Comparison of ENCODE assay signal across 1 cellular context in the genomic region with DNA sequence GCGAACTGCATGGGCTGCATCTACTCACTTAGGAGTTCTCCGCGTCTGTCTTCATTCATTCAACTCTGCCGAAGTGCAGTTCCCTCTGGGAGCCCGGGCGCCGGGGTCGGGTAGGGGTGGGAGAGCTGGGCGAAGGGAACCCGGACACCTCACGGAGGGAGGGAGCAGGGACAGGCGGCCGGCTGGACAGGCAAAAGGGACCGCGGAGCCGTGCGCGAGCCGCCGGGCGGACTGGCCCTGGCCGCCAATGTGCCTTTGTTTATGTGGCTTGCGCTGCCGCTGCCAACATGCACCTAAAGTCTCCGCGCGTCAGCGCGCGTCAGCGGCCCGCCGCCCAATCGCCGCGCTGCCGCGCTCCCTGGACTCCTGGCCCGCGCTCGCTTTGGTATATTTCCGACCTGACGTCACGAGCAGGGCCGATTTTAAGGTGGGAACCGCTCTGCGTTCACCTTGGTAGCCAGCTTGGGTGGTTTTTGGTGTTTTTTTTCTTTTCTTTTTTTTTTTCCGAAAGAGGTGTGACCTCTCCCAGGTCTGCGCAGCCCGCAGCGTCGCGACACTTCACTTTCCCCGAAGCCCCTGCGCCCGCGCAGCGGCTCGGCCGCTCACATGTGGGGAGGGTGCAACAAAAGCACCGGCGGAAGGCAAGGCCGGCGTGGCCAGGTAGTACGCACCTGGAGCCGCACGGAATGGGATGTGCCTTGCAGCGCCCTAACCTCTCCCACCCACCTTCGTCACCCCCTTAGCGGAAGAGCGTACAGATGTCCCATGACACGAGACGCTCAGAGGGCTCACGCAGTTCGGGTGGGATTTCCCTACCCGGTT.
A peak's percentile ranks its signal among the peaks of the same experiment; 100 is the strongest.
TF ChIP-seq lines count a peak whose summit lies in the region.

Gene NR4A2 (minus strand): TSS at position 270 of the 822 bp plus-strand sequence. CDS start 2,535 bp downstream, outside the sequence.

TF ChIP-seq in GM12878, 131 proteins besides CTCF, POLR2A, EP300 and RAD21 (continued from another document and continues in another):
- TF ChIP-seq ZBTB11 (CRISPR knock-in tag; IDR thresholded peaks at IDR 0.05) = no peak
- no peak for TF ChIP-seq HDAC2 (IDR thresholded peaks at IDR 0.05)
- TF ChIP-seq, protein P1, sequence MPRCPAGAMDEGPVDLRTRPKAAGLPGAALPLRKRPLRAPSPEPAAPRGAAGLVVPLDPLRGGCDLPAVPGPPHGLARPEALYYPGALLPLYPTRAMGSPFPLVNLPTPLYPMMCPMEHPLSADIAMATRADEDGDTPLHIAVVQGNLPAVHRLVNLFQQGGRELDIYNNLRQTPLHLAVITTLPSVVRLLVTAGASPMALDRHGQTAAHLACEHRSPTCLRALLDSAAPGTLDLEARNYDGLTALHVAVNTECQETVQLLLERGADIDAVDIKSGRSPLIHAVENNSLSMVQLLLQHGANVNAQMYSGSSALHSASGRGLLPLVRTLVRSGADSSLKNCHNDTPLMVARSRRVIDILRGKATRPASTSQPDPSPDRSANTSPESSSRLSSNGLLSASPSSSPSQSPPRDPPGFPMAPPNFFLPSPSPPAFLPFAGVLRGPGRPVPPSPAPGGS (IDR thresholded peaks at IDR 0.05; ENCODE audit: borderline replicate concordance, insufficient read depth, low read depth, low read length, poor library complexity, severe bottlenecking) = no peak
- TF ChIP-seq, protein P2, sequence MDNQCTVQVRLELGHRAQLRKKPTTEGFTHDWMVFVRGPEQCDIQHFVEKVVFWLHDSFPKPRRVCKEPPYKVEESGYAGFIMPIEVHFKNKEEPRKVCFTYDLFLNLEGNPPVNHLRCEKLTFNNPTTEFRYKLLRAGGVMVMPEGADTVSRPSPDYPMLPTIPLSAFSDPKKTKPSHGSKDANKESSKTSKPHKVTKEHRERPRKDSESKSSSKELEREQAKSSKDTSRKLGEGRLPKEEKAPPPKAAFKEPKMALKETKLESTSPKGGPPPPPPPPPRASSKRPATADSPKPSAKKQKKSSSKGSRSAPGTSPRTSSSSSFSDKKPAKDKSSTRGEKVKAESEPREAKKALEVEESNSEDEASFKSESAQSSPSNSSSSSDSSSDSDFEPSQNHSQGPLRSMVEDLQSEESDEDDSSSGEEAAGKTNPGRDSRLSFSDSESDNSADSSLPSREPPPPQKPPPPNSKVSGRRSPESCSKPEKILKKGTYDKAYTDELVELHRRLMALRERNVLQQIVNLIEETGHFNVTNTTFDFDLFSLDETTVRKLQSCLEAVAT (IDR thresholded peaks at IDR 0.05) = peak; percentile 37
- no peak for TF ChIP-seq CUX1 (IDR thresholded peaks at IDR 0.05; ENCODE audit: insufficient replicate concordance, low read depth, low read length)
- no peak for TF ChIP-seq KAT2A (conservative IDR thresholded peaks at IDR 0.05; ENCODE audit: control insufficient read depth, low read depth, low read length)
- no peak for TF ChIP-seq MYC (IDR thresholded peaks at IDR 0.05; ENCODE audit: insufficient read depth, insufficient read length, insufficient replicate concordance, low read length, severe bottlenecking)
- 0 out of 2 replicates have a peak, but pooled peaks have one; percentile 50 for TF ChIP-seq RFX5 (IDR thresholded peaks at IDR 0.05; ENCODE audit: low read depth, low read length)
- TF ChIP-seq SRF (IDR thresholded peaks at IDR 0.05; ENCODE audit: low read depth in 2 of 2, low read length in 2 of 2) = peak; percentile 79 to 97
- no peak for TF ChIP-seq SREBF2 (IDR thresholded peaks at IDR 0.05; ENCODE audit: low read length)
- TF ChIP-seq USF1 (IDR thresholded peaks at IDR 0.05; ENCODE audit: borderline replicate concordance, extremely low read length, insufficient read depth, low read depth, low read length) = no peak
- TF ChIP-seq TAF1 (IDR thresholded peaks at IDR 0.05; ENCODE audit: borderline replicate concordance, low read depth, low read length) = no peak
- TF ChIP-seq ASH2L (IDR thresholded peaks at IDR 0.05; ENCODE audit: borderline replicate concordance, low read depth) = no peak; the same call in 1 of the 2 replicates
- no peak for TF ChIP-seq PBX3 (IDR thresholded peaks at IDR 0.05; ENCODE audit: insufficient replicate concordance, low read depth, low read length)
- TF ChIP-seq BCL11A (IDR thresholded peaks at IDR 0.05; ENCODE audit: low read depth, low read length) = 0 out of 2 replicates have a peak, but pooled peaks have one; percentile 16
- no peak for TF ChIP-seq FOXK2 (IDR thresholded peaks at IDR 0.05)
- TF ChIP-seq FOXM1 (IDR thresholded peaks at IDR 0.05; ENCODE audit: low read depth, low read length) = no peak
- no peak for TF ChIP-seq TARDBP (IDR thresholded peaks at IDR 0.05; ENCODE audit: borderline replicate concordance)
- TF ChIP-seq GABPA (IDR thresholded peaks at IDR 0.05; ENCODE audit: low read depth) = no peak
- TF ChIP-seq, protein P3, sequence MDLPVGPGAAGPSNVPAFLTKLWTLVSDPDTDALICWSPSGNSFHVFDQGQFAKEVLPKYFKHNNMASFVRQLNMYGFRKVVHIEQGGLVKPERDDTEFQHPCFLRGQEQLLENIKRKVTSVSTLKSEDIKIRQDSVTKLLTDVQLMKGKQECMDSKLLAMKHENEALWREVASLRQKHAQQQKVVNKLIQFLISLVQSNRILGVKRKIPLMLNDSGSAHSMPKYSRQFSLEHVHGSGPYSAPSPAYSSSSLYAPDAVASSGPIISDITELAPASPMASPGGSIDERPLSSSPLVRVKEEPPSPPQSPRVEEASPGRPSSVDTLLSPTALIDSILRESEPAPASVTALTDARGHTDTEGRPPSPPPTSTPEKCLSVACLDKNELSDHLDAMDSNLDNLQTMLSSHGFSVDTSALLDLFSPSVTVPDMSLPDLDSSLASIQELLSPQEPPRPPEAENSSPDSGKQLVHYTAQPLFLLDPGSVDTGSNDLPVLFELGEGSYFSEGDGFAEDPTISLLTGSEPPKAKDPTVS (IDR thresholded peaks at IDR 0.05; ENCODE audit: low read depth, low read length) = no peak
- TF ChIP-seq KLF5 (IDR thresholded peaks at IDR 0.05; ENCODE audit: partially characterized antibody) = peak; percentile 15
- TF ChIP-seq YBX1 (IDR thresholded peaks at IDR 0.05) = no peak
- TF ChIP-seq, protein P4, sequence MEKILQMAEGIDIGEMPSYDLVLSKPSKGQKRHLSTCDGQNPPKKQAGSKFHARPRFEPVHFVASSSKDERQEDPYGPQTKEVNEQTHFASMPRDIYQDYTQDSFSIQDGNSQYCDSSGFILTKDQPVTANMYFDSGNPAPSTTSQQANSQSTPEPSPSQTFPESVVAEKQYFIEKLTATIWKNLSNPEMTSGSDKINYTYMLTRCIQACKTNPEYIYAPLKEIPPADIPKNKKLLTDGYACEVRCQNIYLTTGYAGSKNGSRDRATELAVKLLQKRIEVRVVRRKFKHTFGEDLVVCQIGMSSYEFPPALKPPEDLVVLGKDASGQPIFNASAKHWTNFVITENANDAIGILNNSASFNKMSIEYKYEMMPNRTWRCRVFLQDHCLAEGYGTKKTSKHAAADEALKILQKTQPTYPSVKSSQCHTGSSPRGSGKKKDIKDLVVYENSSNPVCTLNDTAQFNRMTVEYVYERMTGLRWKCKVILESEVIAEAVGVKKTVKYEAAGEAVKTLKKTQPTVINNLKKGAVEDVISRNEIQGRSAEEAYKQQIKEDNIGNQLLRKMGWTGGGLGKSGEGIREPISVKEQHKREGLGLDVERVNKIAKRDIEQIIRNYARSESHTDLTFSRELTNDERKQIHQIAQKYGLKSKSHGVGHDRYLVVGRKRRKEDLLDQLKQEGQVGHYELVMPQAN (conservative IDR thresholded peaks at IDR 0.05) = peak; percentile 74; the same call in 1 of the 2 replicates
- TF ChIP-seq RCOR1 (conservative IDR thresholded peaks at IDR 0.05; ENCODE audit: low read depth, low read length) = no peak; the same call in 1 of the 2 replicates
- peak; percentile 69 for TF ChIP-seq POLR2AphosphoS5 (IDR thresholded peaks at IDR 0.05; ENCODE audit: low read length)
- TF ChIP-seq REST (IDR thresholded peaks at IDR 0.05; ENCODE audit: low read depth, low read length) = no peak
- TF ChIP-seq CBFB (IDR thresholded peaks at IDR 0.05; ENCODE audit: low read depth) = no peak
- 0 out of 2 replicates have a peak, but pooled peaks have one; percentile 38 for TF ChIP-seq TCF12 (IDR thresholded peaks at IDR 0.05; ENCODE audit: low read depth, low read length)
- TF ChIP-seq CHD4 (IDR thresholded peaks at IDR 0.05) = no peak
